26 cellular contexts compared by ENCODE assay signal in the genomic region with DNA sequence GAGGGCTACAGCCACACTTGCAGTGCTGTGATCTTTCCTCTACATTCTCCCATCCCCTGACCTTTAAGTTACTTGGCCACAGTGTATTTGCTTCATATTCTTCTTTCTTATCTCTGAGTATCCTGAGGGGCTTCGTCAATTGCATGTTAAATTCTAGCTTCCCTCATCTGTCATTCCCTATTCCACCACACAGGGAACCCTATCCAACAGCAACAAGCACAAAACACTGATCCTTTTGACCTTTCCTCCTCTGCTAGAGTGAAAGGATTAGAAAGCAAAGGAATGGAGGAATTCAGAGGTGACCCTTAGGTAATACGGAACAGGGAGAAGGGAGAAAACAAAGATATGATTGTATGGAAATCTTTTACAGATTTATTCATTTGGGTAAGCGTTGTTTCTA.
"Had no signal": no experiment of that assay in that cellular context is flagged by ENCODE, and none has a peak within 500 bp of the region (broad histone marks: within the 10 kb centered on the region; RNA-seq: fewer than 3 reads in every experiment).

No MANE protein-coding gene starts in this region.

- H3K36me3 Mint-ChIP-seq: activated naive CD8-positive, alpha-beta T cell treated with anti-CD3 and anti-CD28 coated beads for 36 hours; immature natural killer cell; stimulated activated effector memory CD8-positive, alpha-beta T cell treated with anti-CD3 and anti-CD28 coated beads, Interleukin-12 subunit alpha, Interleukin-12 subunit beta, amount 100 ng/mL, for 72 hours had no signal

- H3K36me3 ChIP-seq: adrenal gland, ascending aorta, heart left ventricle, upper lobe of right lung had no signal

- H3K27ac Mint-ChIP-seq: activated naive CD4-positive, alpha-beta T cell treated with anti-CD3 and anti-CD28 coated beads for 36 hours; activated naive CD8-positive, alpha-beta T cell treated with anti-CD3 and anti-CD28 coated beads for 36 hours; activated T-cell treated with anti-CD3 and anti-CD28 coated beads, Interleukin-2, amount 50 U/mL, for 72 hours; immature natural killer cell; naive thymus-derived CD4-positive, alpha-beta T cell; stimulated activated effector memory CD8-positive, alpha-beta T cell treated with anti-CD3 and anti-CD28 coated beads, Interleukin-12 subunit alpha, Interleukin-12 subunit beta, amount 100 ng/mL, for 72 hours; stimulated activated naive CD8-positive, alpha-beta T cell treated with anti-CD3 and anti-CD28 coated beads, Interleukin-15, amount 100 ng/mL, for 72 hours had no signal

- H3K27ac ChIP-seq: adrenal gland, ascending aorta, foreskin keratinocyte, heart left ventricle, skin epidermis, upper lobe of right lung had no signal

- H3K27me3 Mint-ChIP-seq: activated naive CD8-positive, alpha-beta T cell treated with anti-CD3 and anti-CD28 coated beads for 36 hours; naive thymus-derived CD4-positive, alpha-beta T cell; stimulated activated naive CD8-positive, alpha-beta T cell treated with anti-CD3 and anti-CD28 coated beads, Interleukin-15, amount 100 ng/mL, for 72 hours had no signal

- H3K27me3 ChIP-seq: adrenal gland, ascending aorta, foreskin keratinocyte, heart left ventricle, upper lobe of right lung had no signal

- ATAC-seq: activated T-cell treated with anti-CD3 and anti-CD28 coated beads, Interleukin-2, amount 50 U/mL, for 72 hours; esophagus mucosa; foreskin keratinocyte; heart left ventricle; left colon; naive thymus-derived CD4-positive, alpha-beta T cell; sciatic nerve; stimulated activated effector memory CD8-positive, alpha-beta T cell treated with anti-CD3 and anti-CD28 coated beads, Interleukin-12 subunit alpha, Interleukin-12 subunit beta, amount 100 ng/mL, for 72 hours; stimulated activated naive CD8-positive, alpha-beta T cell treated with anti-CD3 and anti-CD28 coated beads, Interleukin-15, amount 100 ng/mL, for 72 hours; upper lobe of right lung had no signal

- H3K4me3 Mint-ChIP-seq: activated naive CD4-positive, alpha-beta T cell treated with anti-CD3 and anti-CD28 coated beads for 36 hours; activated naive CD8-positive, alpha-beta T cell treated with anti-CD3 and anti-CD28 coated beads for 36 hours; activated T-cell treated with anti-CD3 and anti-CD28 coated beads, Interleukin-2, amount 50 U/mL, for 72 hours; immature natural killer cell; naive thymus-derived CD4-positive, alpha-beta T cell; stimulated activated effector memory CD8-positive, alpha-beta T cell treated with anti-CD3 and anti-CD28 coated beads, Interleukin-12 subunit alpha, Interleukin-12 subunit beta, amount 100 ng/mL, for 72 hours; stimulated activated naive CD8-positive, alpha-beta T cell treated with anti-CD3 and anti-CD28 coated beads, Interleukin-15, amount 100 ng/mL, for 72 hours had no signal

- DNase-seq: activated CD4-positive, alpha-beta T cell treated with anti-CD3 and anti-CD28 coated beads for 4 hours; activated CD4-positive, alpha-beta T cell treated with anti-CD3 and anti-CD28 coated beads, Interleukin-2, amount 50 U/mL, for 4 hours; activated naive CD4-positive, alpha-beta T cell treated with anti-CD3 and anti-CD28 coated beads for 36 hours; activated naive CD8-positive, alpha-beta T cell treated with anti-CD3 and anti-CD28 coated beads for 36 hours; activated T-cell treated with anti-CD3 and anti-CD28 coated beads for 4 hours; activated T-cell treated with anti-CD3 and anti-CD28 coated beads, Interleukin-2, amount 50 U/mL, for 72 hours; adrenal gland; caudate nucleus; cortex of kidney; foreskin keratinocyte; heart left ventricle; immature natural killer cell; kidney; left colon; midbrain; naive thymus-derived CD4-positive, alpha-beta T cell; stimulated activated CD4-positive, alpha-beta T cell treated with anti-CD3 and anti-CD28 coated beads, Interleukin-12 subunit alpha, Interleukin-12 subunit beta, amount 100 ng/mL, for 4 hours; stimulated activated CD4-positive, alpha-beta T cell treated with anti-CD3 and anti-CD28 coated beads, Interleukin-4, amount 100 ng/mL, for 24 hours; stimulated activated naive CD8-positive, alpha-beta T cell treated with anti-CD3 and anti-CD28 coated beads, Interleukin-15, amount 100 ng/mL, for 72 hours; substantia nigra; upper lobe of right lung had no signal

- H3K9me3 ChIP-seq: adrenal gland, upper lobe of right lung had no signal

- H3K4me3 ChIP-seq: adrenal gland, ascending aorta, heart left ventricle, skin epidermis, upper lobe of right lung had no signal

- H3K4me1 Mint-ChIP-seq: activated naive CD8-positive, alpha-beta T cell treated with anti-CD3 and anti-CD28 coated beads for 36 hours; immature natural killer cell; naive thymus-derived CD4-positive, alpha-beta T cell; stimulated activated effector memory CD8-positive, alpha-beta T cell treated with anti-CD3 and anti-CD28 coated beads, Interleukin-12 subunit alpha, Interleukin-12 subunit beta, amount 100 ng/mL, for 72 hours; stimulated activated naive CD8-positive, alpha-beta T cell treated with anti-CD3 and anti-CD28 coated beads, Interleukin-15, amount 100 ng/mL, for 72 hours had no signal

- H3K4me1 ChIP-seq: adrenal gland, foreskin keratinocyte, heart left ventricle, upper lobe of right lung had no signal
